Comparison of ENCODE assay signal across 7 cellular contexts in genomic region chr16:19147627-19148026, GRCh38. TPM values are rescaled to one million over a fixed set of nuclear protein-coding genes. Genes with fewer than 3 reads are reported as not detected.
"Had no signal": no experiment of that assay in that cellular context is flagged by ENCODE, and none has a peak within 500 bp of the region (broad histone marks: within the 10 kb centered on the region; RNA-seq: fewer than 3 reads in every experiment).

No MANE protein-coding gene starts in this region.

- H3K27ac Mint-ChIP-seq: IgD-negative memory B cell had no signal

- H3K4me2 ChIP-seq: KMS-11 had no signal

- FAIRE-seq: HTR-8/SVneo had no signal

- H3K4me1 Mint-ChIP-seq: IgD-negative memory B cell had no signal

- H3K9ac ChIP-seq: KMS-11 had no signal

- H3K27ac ChIP-seq: HL-60, KMS-11 had no signal

- DNase-seq: IMR-90, KBM-7, KG1 had no signal

- H3K4me3 Mint-ChIP-seq: IgD-negative memory B cell had no signal

RNA-seq across cellular contexts. Expression of gene SYT17, which starts 20.4 kb away (rescaled TPM):
- total RNA-seq: IMR-90 had no signal
- polyA plus RNA-seq: IMR-90 had no signal
